ENCODE assay signal across 17 cellular contexts in genomic region chr15:51475736-51476135, GRCh38.
DNase-seq lines count a peak whose midpoint lies in the region; ATAC-seq and TF ChIP-seq lines count a peak whose summit lies in the region.
"Had no signal": no experiment of that assay in that cellular context is flagged by ENCODE, and none has a peak within 500 bp of the region (broad histone marks: within the 10 kb centered on the region; RNA-seq: fewer than 3 reads in every experiment).

No MANE protein-coding gene starts in this region.

- CTCF ChIA-PET in IMR-90 (lab: Yijun Ruan, JAX): no interaction called here
- CTCF ChIA-PET in PC-3 (lab: Charles Lee): no interaction called here

- H2BK20ac ChIP-seq in IMR-90 (ENCODE audit: low read depth, low read length): no peak overlapping the region

- ATAC-seq in IMR-90 (ENCODE audit: low read depth) (peak; percentile 46; the same call in 1 of the 2 replicates), PC-3 (no peak)
- ATAC-seq: A549 had no signal

- no peaks in the 10 kb centered on the region for H3K9me2 ChIP-seq in PC-3 (replicated peaks; ENCODE audit: low read length)

- no peak for TF ChIP-seq POLR2A in IMR-90 (IDR thresholded peaks at IDR 0.05; ENCODE audit: low read depth, low read length)

- H2AFZ ChIP-seq in IMR-90 (replicated peaks; ENCODE audit: low read length, poor library complexity): no peak overlapping the region
- H2AFZ ChIP-seq in PC-3 (ENCODE audit: low read length): no peak overlapping the region

- no peak overlapping the region for H2BK120ac ChIP-seq in IMR-90 (ENCODE audit: low read depth, low read length)

- H3K27me3 ChIP-seq in IMR-90 (ENCODE audit: control insufficient read depth, insufficient read depth, low read length) (no peaks in the 10 kb centered on the region), PC-3 (ENCODE audit: low read length) (no peaks in the 10 kb centered on the region)
- H3K27me3 ChIP-seq: BLaER1 treated with 17β-estradiol and CSF1 and Interleukin-3, amounts not matched to agents 10 nM and 100 nM had no signal

- dilution Hi-C loops in IMR-90 (cut with HindIII; ENCODE audit: low sequenced_read_pairs, unreplicated experiment): no loop called here

- no peak for TF ChIP-seq RAD21 in IMR-90 (IDR thresholded peaks at IDR 0.05; ENCODE audit: low read length)

- TF ChIP-seq CTCF in IMR-90 (conservative IDR thresholded peaks at IDR 0.05; ENCODE audit: low read depth, low read length) (no peak), PC-3 (conservative IDR thresholded peaks at IDR 0.05; ENCODE audit: low read depth, low read length) (no peak)

- H2AK9ac ChIP-seq in IMR-90 (replicated peaks; ENCODE audit: low read depth, low read length, poor library complexity): no peak overlapping the region

- H3F3A ChIP-seq in PC-3 (ENCODE audit: low read length, unreplicated experiment): no peaks in the 10 kb centered on the region

- H2BK15ac ChIP-seq in IMR-90 (ENCODE audit: low read depth, low read length): no peak overlapping the region

- no peak overlapping the region for H2BK5ac ChIP-seq in IMR-90 (ENCODE audit: low read depth, low read length, poor library complexity, severe bottlenecking)

- no peaks in the 10 kb centered on the region for H3K27me3 Mint-ChIP-seq in dendritic cell treated with granulocyte-macrophage colony-stimulating factor and Interleukin-4, amounts not matched to agents 40 ng/mL and 50 ng/mL, for 4 days
- H3K27me3 Mint-ChIP-seq in activated naive CD8-positive, alpha-beta T cell treated with anti-CD3 and anti-CD28 coated beads for 36 hours: no peaks in the 10 kb centered on the region
- H3K27me3 Mint-ChIP-seq: B cell; CD4-positive, alpha-beta memory T cell; CD8-positive, alpha-beta memory T cell had no signal

- peak overlapping the region; percentile 10 for H3K27ac Mint-ChIP-seq in dendritic cell treated with granulocyte-macrophage colony-stimulating factor and Interleukin-4, amounts not matched to agents 40 ng/mL and 50 ng/mL, for 4 days
- H3K27ac Mint-ChIP-seq in activated naive CD8-positive, alpha-beta T cell treated with anti-CD3 and anti-CD28 coated beads for 36 hours: no peak overlapping the region
- H3K27ac Mint-ChIP-seq: B cell; CD4-positive, alpha-beta memory T cell; CD8-positive, alpha-beta memory T cell had no signal

- no peaks in the 10 kb centered on the region for H3K9me1 ChIP-seq in IMR-90 (ENCODE audit: insufficient read depth, low read length)

- H4K20me1 ChIP-seq in IMR-90 (ENCODE audit: insufficient read depth, low read length): no peaks in the 10 kb centered on the region
- H4K20me1 ChIP-seq in PC-3 (ENCODE audit: low read length): no peaks in the 10 kb centered on the region

- H2AK5ac ChIP-seq in IMR-90 (ENCODE audit: low read depth, low read length): no peak overlapping the region

- H3K4me1 ChIP-seq in IMR-90 (ENCODE audit: control insufficient read depth, insufficient read depth, low read length) (no peaks in the 10 kb centered on the region), PC-3 (ENCODE audit: insufficient read depth, low read length) (no peaks in the 10 kb centered on the region)
- H3K4me1 ChIP-seq: A549; BLaER1 treated with 17β-estradiol and CSF1 and Interleukin-3, amounts not matched to agents 10 nM and 100 nM; Caco-2 had no signal

- H3K9me3 ChIP-seq in IMR-90 (ENCODE audit: control insufficient read depth, insufficient read depth, low read length) (no peaks in the 10 kb centered on the region), PC-3 (ENCODE audit: low read length) (no peaks in the 10 kb centered on the region)
- H3K9me3 ChIP-seq: A549; BLaER1 treated with 17β-estradiol and CSF1 and Interleukin-3, amounts not matched to agents 10 nM and 100 nM; Caco-2 had no signal

- no peak overlapping the region for H4K8ac ChIP-seq in IMR-90 (ENCODE audit: low read depth in 2 of 2, low read length in 2 of 2)

- H3K4me1 Mint-ChIP-seq in dendritic cell treated with granulocyte-macrophage colony-stimulating factor and Interleukin-4, amounts not matched to agents 40 ng/mL and 50 ng/mL, for 4 days (ENCODE audit: low read depth): no peaks in the 10 kb centered on the region
- no peaks in the 10 kb centered on the region for H3K4me1 Mint-ChIP-seq in activated naive CD8-positive, alpha-beta T cell treated with anti-CD3 and anti-CD28 coated beads for 36 hours
- H3K4me1 Mint-ChIP-seq: B cell; CD4-positive, alpha-beta memory T cell; CD8-positive, alpha-beta memory T cell had no signal

- no TSS peak for BruUV-seq in IMR-90 (replicated peaks; lab: Mats Ljungman, UMichigan)
- no TSS peak for BruUV-seq in PC-3 (replicated peaks; lab: Mats Ljungman, UMichigan)

- H4K91ac ChIP-seq in IMR-90 (ENCODE audit: insufficient read depth, low read depth, low read length): no peak overlapping the region

- no peak overlapping the region for H3K14ac ChIP-seq in IMR-90 (replicated peaks; ENCODE audit: low read depth, low read length)

- H3K36me3 ChIP-seq in IMR-90 (ENCODE audit: control insufficient read depth, insufficient read depth, low read length) (no peaks in the 10 kb centered on the region), PC-3 (ENCODE audit: low read depth, low read length) (no peaks in the 10 kb centered on the region)

- intact Hi-C loops in IMR-90 (cut with micrococcal nuclease): loop anchor here (1.0 kb wide), 1 partner anchor 19 kb away; no protein-coding TSS in a partner anchor
- intact Hi-C loops in dendritic cell treated with granulocyte-macrophage colony-stimulating factor and Interleukin-4, amounts not matched to agents 40 ng/mL and 50 ng/mL, for 4 days (cut with micrococcal nuclease): loop anchor here (10.0 kb wide), 1 partner anchor 981 kb away; no protein-coding TSS in a partner anchor
- intact Hi-C loops in PC-3 (cut with micrococcal nuclease): no loop called here

- no peak for DNase-seq in IMR-90
- DNase-seq in fibroblast of peridontal ligament (ENCODE audit: extremely low read depth): peak; percentile 56
- no peak for DNase-seq in PC-3
- DNase-seq in activated naive CD8-positive, alpha-beta T cell treated with anti-CD3 and anti-CD28 coated beads for 36 hours: no peak
- DNase-seq: AML-193; Caco-2; Calu3; CD4-positive, alpha-beta memory T cell; CD8-positive, alpha-beta memory T cell; DMS79 treated with DMSO at 0.1 percent for 48 hours; GF-D8 had no signal

- H3K9ac ChIP-seq in IMR-90 (ENCODE audit: low read depth, low read length): no peak overlapping the region
- no peak overlapping the region for H3K9ac ChIP-seq in PC-3 (ENCODE audit: low read length)
- H3K9ac ChIP-seq: BLaER1 treated with 17β-estradiol and CSF1 and Interleukin-3, amounts not matched to agents 10 nM and 100 nM had no signal

- POLR2A ChIA-PET in IMR-90 (lab: Charles Lee; ENCODE audit: unreplicated experiment) (no interaction called here), PC-3 (lab: Charles Lee; ENCODE audit: unreplicated experiment) (no interaction called here)

- H3K4me3 ChIP-seq in IMR-90 (ENCODE audit: insufficient read depth, low read depth, low read length) (no peak overlapping the region), PC-3 (ENCODE audit: low read length) (no peak overlapping the region)
- H3K4me3 ChIP-seq: A549; BLaER1 treated with 17β-estradiol and CSF1 and Interleukin-3, amounts not matched to agents 10 nM and 100 nM had no signal

- H3K4me3 Mint-ChIP-seq in dendritic cell treated with granulocyte-macrophage colony-stimulating factor and Interleukin-4, amounts not matched to agents 40 ng/mL and 50 ng/mL, for 4 days: no peak overlapping the region
- no peak overlapping the region for H3K4me3 Mint-ChIP-seq in activated naive CD8-positive, alpha-beta T cell treated with anti-CD3 and anti-CD28 coated beads for 36 hours
- H3K4me3 Mint-ChIP-seq: B cell; CD4-positive, alpha-beta memory T cell; CD8-positive, alpha-beta memory T cell had no signal

- no peak overlapping the region for H4K5ac ChIP-seq in IMR-90 (ENCODE audit: low read depth, low read length)

- H3K9me3 Mint-ChIP-seq in dendritic cell treated with granulocyte-macrophage colony-stimulating factor and Interleukin-4, amounts not matched to agents 40 ng/mL and 50 ng/mL, for 4 days: no peaks in the 10 kb centered on the region
- no peaks in the 10 kb centered on the region for H3K9me3 Mint-ChIP-seq in activated naive CD8-positive, alpha-beta T cell treated with anti-CD3 and anti-CD28 coated beads for 36 hours
- H3K9me3 Mint-ChIP-seq: CD4-positive, alpha-beta memory T cell; CD8-positive, alpha-beta memory T cell had no signal

- no peak overlapping the region for H3K4ac ChIP-seq in IMR-90 (ENCODE audit: low read depth, low read length)

- H3K36me3 Mint-ChIP-seq in dendritic cell treated with granulocyte-macrophage colony-stimulating factor and Interleukin-4, amounts not matched to agents 40 ng/mL and 50 ng/mL, for 4 days (ENCODE audit: low read depth): peaks cover 20% of the 10 kb centered on the region
- peaks cover 11% of the 10 kb centered on the region for H3K36me3 Mint-ChIP-seq in activated naive CD8-positive, alpha-beta T cell treated with anti-CD3 and anti-CD28 coated beads for 36 hours

- H3K23ac ChIP-seq in IMR-90 (ENCODE audit: low read depth, low read length): no peak overlapping the region

- no peak overlapping the region for H3K18ac ChIP-seq in IMR-90 (ENCODE audit: low read depth, low read length)

- in situ Hi-C loops in IMR-90 (cut with MboI; ENCODE audit: low sequenced_read_pairs): no loop called here

- H3K79me2 ChIP-seq in PC-3 (ENCODE audit: low read length): no peaks in the 10 kb centered on the region

- no peak overlapping the region for H3K56ac ChIP-seq in IMR-90 (ENCODE audit: extremely low read depth, insufficient read depth, low read length)

- no peaks in the 10 kb centered on the region for H3K79me1 ChIP-seq in IMR-90 (ENCODE audit: low read depth in 1 of 2, low read length in 2 of 2)

- no peak overlapping the region for H3K4me2 ChIP-seq in IMR-90 (ENCODE audit: low read depth, low read length)
- no peak overlapping the region for H3K4me2 ChIP-seq in PC-3 (ENCODE audit: low read length)
- H3K4me2 ChIP-seq: A549; BLaER1 treated with 17β-estradiol and CSF1 and Interleukin-3, amounts not matched to agents 10 nM and 100 nM had no signal

- no peak overlapping the region; the same call in 1 of the 2 replicates for H3K27ac ChIP-seq in IMR-90 (ENCODE audit: insufficient read depth, low read length)
- H3K27ac ChIP-seq in PC-3 (ENCODE audit: low read length): no peak overlapping the region
- H3K27ac ChIP-seq: 22Rv1; A549; BLaER1 treated with 17β-estradiol and CSF1 and Interleukin-3, amounts not matched to agents 10 nM and 100 nM; C4-2B had no signal

TF ChIP-seq in IMR-90, 13 proteins besides CTCF, POLR2A, EP300 and RAD21 (continues in another document):
- TF ChIP-seq MXI1 (IDR thresholded peaks at IDR 0.05; ENCODE audit: borderline replicate concordance, low read depth, low read length): no peak
- TF ChIP-seq NFE2L2 (IDR thresholded peaks at IDR 0.05; ENCODE audit: low read depth, low read length): no peak
- TF ChIP-seq SMC3 (IDR thresholded peaks at IDR 0.05; ENCODE audit: low read depth, low read length): no peak
- no peak for TF ChIP-seq MAFK (IDR thresholded peaks at IDR 0.05; ENCODE audit: low read depth, low read length)
- TF ChIP-seq RCOR1 (IDR thresholded peaks at IDR 0.05; ENCODE audit: insufficient replicate concordance, low read length): no peak
- TF ChIP-seq CEBPB (IDR thresholded peaks at IDR 0.05; ENCODE audit: low read depth, low read length): no peak
- TF ChIP-seq CHD1 (IDR thresholded peaks at IDR 0.05; ENCODE audit: low read depth, low read length): no peak
- no peak for TF ChIP-seq FOS (IDR thresholded peaks at IDR 0.05; ENCODE audit: low read depth, low read length)
